9 cellular contexts compared by ENCODE assay signal in the genomic region with DNA sequence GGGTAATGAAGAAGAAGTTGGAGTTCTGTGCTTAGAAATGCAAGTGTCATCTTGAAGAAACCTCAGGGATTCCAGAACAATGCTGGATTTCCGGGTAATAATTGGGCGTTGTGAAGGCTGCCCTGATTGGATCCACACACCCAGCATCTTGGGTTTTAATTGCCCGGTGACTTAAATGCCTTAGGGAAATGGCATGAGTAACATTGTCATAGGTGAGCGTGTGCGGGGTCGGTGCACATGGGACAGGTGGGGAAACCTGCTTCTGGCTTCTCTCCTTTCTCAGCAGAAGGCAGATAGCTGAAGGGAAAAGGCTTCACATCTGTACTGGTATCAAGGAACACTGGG. TPM values are rescaled to one million over a fixed set of nuclear protein-coding genes. Genes with fewer than 3 reads are reported as not detected.
DNase-seq lines count a peak whose midpoint lies in the region; ATAC-seq and TF ChIP-seq lines count a peak whose summit lies in the region.
"Had no signal": no experiment of that assay in that cellular context is flagged by ENCODE, and none has a peak within 500 bp of the region (broad histone marks: within the 10 kb centered on the region; RNA-seq: fewer than 3 reads in every experiment).

No MANE protein-coding gene starts in this region.

- H3K9me3 ChIP-seq in OCI-LY3 (ENCODE audit: insufficient read depth, low read length) = no peaks in the 10 kb centered on the region
- no peaks in the 10 kb centered on the region for H3K9me3 ChIP-seq in gastrocnemius medialis

- H3K27ac ChIP-seq in OCI-LY3 (ENCODE audit: low read length) = peak overlapping the region; percentile 81
- H3K27ac ChIP-seq in epithelial cell of prostate = peak overlapping the region; percentile 70
- H3K27ac ChIP-seq in gastrocnemius medialis = peak overlapping the region; percentile 33 to 53 (median 48)

- H3K27me3 Mint-ChIP-seq in Calu3 (ENCODE audit: unreplicated experiment) = no peaks in the 10 kb centered on the region
- H3K27me3 Mint-ChIP-seq in WTC11 (ENCODE audit: low read depth) = no peaks in the 10 kb centered on the region

- DNase-seq in Calu3 = no peak
- no peak for DNase-seq in epithelial cell of prostate (ENCODE audit: low read depth, low spot score)
- DNase-seq in gastrocnemius medialis = no peak
- no peak for DNase-seq in WTC11 (ENCODE audit: low spot score)
- no peak for DNase-seq in NCI-H774 (lab: John Stamatoyannopoulos, UW)
- DNase-seq: KG1 had no signal

- BruUV-seq in Calu3 (replicated peaks; lab: Mats Ljungman, UMichigan) = no TSS peak

- H3K36me3 Mint-ChIP-seq in Calu3 (ENCODE audit: insufficient read depth, unreplicated experiment) (peaks cover 8% of the 10 kb centered on the region), WTC11 (no peaks in the 10 kb centered on the region)

- ATAC-seq in gastrocnemius medialis = no peak
- no peak for ATAC-seq in WTC11
- no peak for ATAC-seq in GM21447 (IDR thresholded peaks at IDR 0.05; ENCODE audit: unreplicated experiment)
- ATAC-seq in HG02623 (IDR thresholded peaks at IDR 0.05; ENCODE audit: unreplicated experiment) = no peak

- POLR2A ChIA-PET in WTC11 (lab: Charles Lee) = no interaction called here

- no peak for TF ChIP-seq POLR2A in gastrocnemius medialis (IDR thresholded peaks at IDR 0.05)

- H4K20me1 ChIP-seq in OCI-LY3 (ENCODE audit: insufficient read depth, low read length) = no peaks in the 10 kb centered on the region

- peak overlapping the region; percentile 74 for H3K27ac Mint-ChIP-seq in Calu3 (ENCODE audit: unreplicated experiment)
- no peak overlapping the region for H3K27ac Mint-ChIP-seq in WTC11

- H3K4me2 ChIP-seq in OCI-LY3 (ENCODE audit: low read length) = peak overlapping the region; percentile 99

- H3K27me3 ChIP-seq in OCI-LY3 (ENCODE audit: low read depth, low read length) = no peaks in the 10 kb centered on the region
- H3K27me3 ChIP-seq in gastrocnemius medialis = no peaks in the 10 kb centered on the region

- peak overlapping the region; percentile 8; the same call in 1 of the 2 replicates for H3K9ac ChIP-seq in OCI-LY3 (ENCODE audit: low read length)

- peak overlapping the region; percentile 8 for H3K4me3 Mint-ChIP-seq in Calu3 (ENCODE audit: low read depth, unreplicated experiment)
- H3K4me3 Mint-ChIP-seq in WTC11 = no peak overlapping the region

- peaks cover 36% of the 10 kb centered on the region for H3K4me1 ChIP-seq in OCI-LY3 (ENCODE audit: low read length)
- H3K4me1 ChIP-seq in gastrocnemius medialis = no peaks in the 10 kb centered on the region

- intact Hi-C loops in Calu3 (cut with micrococcal nuclease; ENCODE audit: unreplicated experiment) = loop anchor here (5.0 kb wide), 1 partner anchor 72 kb away; no protein-coding TSS in a partner anchor
- intact Hi-C loops in gastrocnemius medialis (cut with DNase I; ENCODE audit: low total_unique reads) = no loop called here

- no peaks in the 10 kb centered on the region for H3K36me3 ChIP-seq in OCI-LY3 (replicated peaks; ENCODE audit: low read depth, low read length)
- H3K36me3 ChIP-seq in gastrocnemius medialis = no peaks in the 10 kb centered on the region

- H3K9me3 Mint-ChIP-seq in Calu3 (ENCODE audit: low read depth, unreplicated experiment) = no peaks in the 10 kb centered on the region
- no peaks in the 10 kb centered on the region for H3K9me3 Mint-ChIP-seq in WTC11

- no peaks in the 10 kb centered on the region for H3K79me2 ChIP-seq in OCI-LY3 (ENCODE audit: low read length)

- H2AFZ ChIP-seq in OCI-LY3 (ENCODE audit: low read depth, low read length) = no peak overlapping the region

- peaks cover 12% of the 10 kb centered on the region for H3K4me1 Mint-ChIP-seq in Calu3 (ENCODE audit: low read depth, unreplicated experiment)
- no peaks in the 10 kb centered on the region for H3K4me1 Mint-ChIP-seq in WTC11

- in situ Hi-C loops in gastrocnemius medialis (cut with MboI; ENCODE audit: low sequenced_read_pairs in 4 of 4) = no loop called here

- CTCF ChIA-PET in Calu3 (lab: Charles Lee) = interaction anchor here (1.1 kb wide), 1 partner anchor 63 kb away, joined by 6 read pairs; no protein-coding TSS in a partner anchor
- CTCF ChIA-PET in WTC11 (lab: Charles Lee) = no interaction called here

- no peak for TF ChIP-seq CTCF in Calu3 (IDR thresholded peaks at IDR 0.05; ENCODE audit: unreplicated experiment)
- no peak for TF ChIP-seq CTCF in OCI-LY3 (IDR thresholded peaks at IDR 0.05; ENCODE audit: low read depth, low read length)
- no peak for TF ChIP-seq CTCF in gastrocnemius medialis (IDR thresholded peaks at IDR 0.05 in 4 of 5, conservative IDR thresholded peaks at IDR 0.05 in 1 of 5)
- no peak for TF ChIP-seq CTCF in WTC11 (IDR thresholded peaks at IDR 0.05)

- H3K4me3 ChIP-seq in OCI-LY3 (ENCODE audit: low read length) (peak overlapping the region; percentile 71), gastrocnemius medialis (no peak overlapping the region)

TF ChIP-seq in WTC11, 78 proteins besides CTCF, POLR2A, EP300 and RAD21:
- TF ChIP-seq, protein P1, sequence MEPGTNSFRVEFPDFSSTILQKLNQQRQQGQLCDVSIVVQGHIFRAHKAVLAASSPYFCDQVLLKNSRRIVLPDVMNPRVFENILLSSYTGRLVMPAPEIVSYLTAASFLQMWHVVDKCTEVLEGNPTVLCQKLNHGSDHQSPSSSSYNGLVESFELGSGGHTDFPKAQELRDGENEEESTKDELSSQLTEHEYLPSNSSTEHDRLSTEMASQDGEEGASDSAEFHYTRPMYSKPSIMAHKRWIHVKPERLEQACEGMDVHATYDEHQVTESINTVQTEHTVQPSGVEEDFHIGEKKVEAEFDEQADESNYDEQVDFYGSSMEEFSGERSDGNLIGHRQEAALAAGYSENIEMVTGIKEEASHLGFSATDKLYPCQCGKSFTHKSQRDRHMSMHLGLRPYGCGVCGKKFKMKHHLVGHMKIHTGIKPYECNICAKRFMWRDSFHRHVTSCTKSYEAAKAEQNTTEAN (CRISPR knock-in tag; IDR thresholded peaks at IDR 0.05) = no peak
- TF ChIP-seq, protein P2, sequence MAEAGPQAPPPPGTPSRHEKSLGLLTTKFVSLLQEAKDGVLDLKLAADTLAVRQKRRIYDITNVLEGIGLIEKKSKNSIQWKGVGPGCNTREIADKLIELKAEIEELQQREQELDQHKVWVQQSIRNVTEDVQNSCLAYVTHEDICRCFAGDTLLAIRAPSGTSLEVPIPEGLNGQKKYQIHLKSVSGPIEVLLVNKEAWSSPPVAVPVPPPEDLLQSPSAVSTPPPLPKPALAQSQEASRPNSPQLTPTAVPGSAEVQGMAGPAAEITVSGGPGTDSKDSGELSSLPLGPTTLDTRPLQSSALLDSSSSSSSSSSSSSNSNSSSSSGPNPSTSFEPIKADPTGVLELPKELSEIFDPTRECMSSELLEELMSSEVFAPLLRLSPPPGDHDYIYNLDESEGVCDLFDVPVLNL (CRISPR knock-in tag; IDR thresholded peaks at IDR 0.05; ENCODE audit: borderline replicate concordance, low read depth) = no peak

RNA-seq across cellular contexts. Expression of gene CAMK1D, which starts 15.2 kb away (rescaled TPM):
- total RNA-seq in Calu3 (2022) (2.6 and 2.7 TPM in 2 replicates), gastrocnemius medialis (1 to 10 TPM in 3 of 4 donors, under 1 TPM in 1; 0.55 to 2.2 (median 1.5) TPM), WTC11 (2021) (7.9 to 10.2 TPM (median 8.0 TPM) in 3 replicates)
